Comparison of ENCODE assay signal across 20 cellular contexts in genomic region chr1:86195281-86195680, GRCh38. TPM values are rescaled to one million over a fixed set of nuclear protein-coding genes. Genes with fewer than 3 reads are reported as not detected.
DNase-seq lines count a peak whose midpoint lies in the region; ATAC-seq, FAIRE-seq and TF ChIP-seq lines count a peak whose summit lies in the region.
"Had no signal": no experiment of that assay in that cellular context is flagged by ENCODE, and none has a peak within 500 bp of the region (broad histone marks: within the 10 kb centered on the region; RNA-seq: fewer than 3 reads in every experiment).

No MANE protein-coding gene starts in this region.

- H3K27ac ChIP-seq in mesodermal cell (ENCODE audit: low read depth, low read length, severe bottlenecking) = peak overlapping the region; percentile 30
- H3K27ac ChIP-seq: HL-60 had no signal

- no peak for FAIRE-seq in D721Med (lab: Jason Lieb, UNC)
- FAIRE-seq: A204.1, GM19239, HTR-8/SVneo had no signal

- no peaks in the 10 kb centered on the region for H3K9me3 ChIP-seq in mesodermal cell (ENCODE audit: control insufficient read depth, low read length)

- H3K4me3 ChIP-seq in mesodermal cell (ENCODE audit: extremely low read depth, insufficient read depth, low read length, poor library complexity, severe bottlenecking) = no peak overlapping the region

- DNase-seq in NCI-H82 (lab: John Stamatoyannopoulos, UW) (peak; percentile 56), NCI-H82 treated with DMSO at 0.1 percent for 48 hours (lab: John Stamatoyannopoulos, UW; ENCODE audit: unreplicated experiment) (no peak), NCI-H524 treated with DMSO at 0.1 percent for 48 hours (lab: John Stamatoyannopoulos, UW) (peak; percentile 75), D721Med (ENCODE audit: insufficient read length, low spot score) (no peak)
- DNase-seq: C1 segment of cervical spinal cord, EL, HCEC 1CT, NCI-H1436 treated with DMSO at 0.1 percent for 48 hours, NCI-H2081 treated with DMSO at 0.1 percent for 48 hours, NCI-H2227 treated with DMSO at 0.1 percent for 48 hours, NCI-H526 had no signal

- no peaks in the 10 kb centered on the region for H3K36me3 ChIP-seq in mesodermal cell (ENCODE audit: control insufficient read depth, insufficient read depth, low read length)

- H3K4me1 ChIP-seq in mesodermal cell (ENCODE audit: control insufficient read depth, insufficient read depth, low read length, poor library complexity, severe bottlenecking) = peaks cover 22% of the 10 kb centered on the region

- WGBS in mesodermal cell (ENCODE audit: insufficient coverage in 2 of 2), 2 experiments = 61 to 68% methylated on average over 2 of the region's 2 CpGs

- no peak for TF ChIP-seq CTCF in D721Med (IDR thresholded peaks at IDR 0.05; ENCODE audit: insufficient read depth, missing control alignments)

- no peak for ATAC-seq in GM19351 (IDR thresholded peaks at IDR 0.05; ENCODE audit: unreplicated experiment)
- ATAC-seq in HG02571 (IDR thresholded peaks at IDR 0.05; ENCODE audit: unreplicated experiment) = no peak
- ATAC-seq: Panc1, Right ventricle myocardium inferior had no signal

RNA-seq across cellular contexts. Expression of gene COL24A1, which starts 38.7 kb away (rescaled TPM):
- polyA plus RNA-seq in mesodermal cell (2013, experiment 1 of 2) = 3.1 TPM
- polyA plus RNA-seq in mesodermal cell (2013, experiment 2 of 2) = 3.7 TPM

Comparison
In these comparisons a context has a peak if more than half of its experiments do, and no peak if none do; other contexts are left out.
1. DNase-seq: peak in NCI-H82 (single experiment) and NCI-H524 treated with DMSO at 0.1 percent for 48 hours (single experiment); none in NCI-H82 treated with DMSO at 0.1 percent for 48 hours (single experiment) and D721Med (single experiment).